12 cellular contexts compared by ENCODE assay signal in genomic region chr5:141003791-141004601, GRCh38. TPM values are rescaled to one million over a fixed set of nuclear protein-coding genes. Genes with fewer than 3 reads are reported as not detected.
DNase-seq lines count a peak whose midpoint lies in the region; ATAC-seq and TF ChIP-seq lines count a peak whose summit lies in the region.
"Had no signal": no experiment of that assay in that cellular context is flagged by ENCODE, and none has a peak within 500 bp of the region (broad histone marks: within the 10 kb centered on the region; RNA-seq: fewer than 3 reads in every experiment).

No MANE protein-coding gene starts in this region.

- H3K27ac Mint-ChIP-seq in naive thymus-derived CD4-positive, alpha-beta T cell, result no peak overlapping the region
- H3K27ac Mint-ChIP-seq: activated T-cell treated with anti-CD3 and anti-CD28 coated beads, Interleukin-2, amount 50 U/mL, for 72 hours had no signal

- H3K4me1 Mint-ChIP-seq in naive thymus-derived CD4-positive, alpha-beta T cell, result peaks cover 0 to 9% (median 9%) of the 10 kb centered on the region in 7 donors

- POLR2A ChIA-PET in naive thymus-derived CD4-positive, alpha-beta T cell (lab: Charles Lee), result no interaction called here

- peak overlapping the region; percentile 96 for H3K27ac ChIP-seq in epithelial cell of prostate
- H3K27ac ChIP-seq in naive thymus-derived CD4-positive, alpha-beta T cell (ENCODE audit: low read depth, low read length), result no peak overlapping the region
- H3K27ac ChIP-seq: psoas muscle had no signal

- H3K27me3 ChIP-seq in naive thymus-derived CD4-positive, alpha-beta T cell (ENCODE audit: control insufficient read depth in 2 of 2, insufficient read depth in 2 of 2, low read length in 2 of 2), result no peaks in the 10 kb centered on the region

- no peaks in the 10 kb centered on the region for H3K4me1 ChIP-seq in naive thymus-derived CD4-positive, alpha-beta T cell (ENCODE audit: control insufficient read depth in 2 of 2, insufficient read depth in 2 of 2, low read length in 2 of 2)
- H3K4me1 ChIP-seq: psoas muscle had no signal

- DNase-seq in HS-5 (ENCODE audit: low read depth) (peak; percentile 51), NCI-H748 treated with DMSO at 0.1 percent for 48 hours (lab: John Stamatoyannopoulos, UW) (peak; percentile 81), epithelial cell of prostate (ENCODE audit: low read depth, low spot score) (peak; percentile 98), retinal pigment epithelial cell (ENCODE audit: low read depth) (peak; percentile 76), T-helper 1 cell (no peak), EL (no peak)
- DNase-seq in naive thymus-derived CD4-positive, alpha-beta T cell, result no peak
- DNase-seq: activated T-cell treated with anti-CD3 and anti-CD28 coated beads, Interleukin-2, amount 50 U/mL, for 72 hours; psoas muscle; stimulated activated naive CD4-positive, alpha-beta T cell had no signal

- no peaks in the 10 kb centered on the region for H3K9me3 ChIP-seq in naive thymus-derived CD4-positive, alpha-beta T cell (ENCODE audit: control insufficient read depth in 2 of 3, low read length in 3 of 3)
- H3K9me3 ChIP-seq: psoas muscle had no signal

- H3K36me3 Mint-ChIP-seq in naive thymus-derived CD4-positive, alpha-beta T cell, result peaks cover 0 to 15% (median 0%) of the 10 kb centered on the region in 5 donors

- H3K4me3 ChIP-seq in retinal pigment epithelial cell (ENCODE audit: low read length), result no peak overlapping the region
- H3K4me3 ChIP-seq in naive thymus-derived CD4-positive, alpha-beta T cell (ENCODE audit: low read length), result no peak overlapping the region
- H3K4me3 ChIP-seq: psoas muscle had no signal

- ATAC-seq in GM21390 (IDR thresholded peaks at IDR 0.05; ENCODE audit: unreplicated experiment), result no peak
- ATAC-seq in naive thymus-derived CD4-positive, alpha-beta T cell, result no peak
- ATAC-seq: activated T-cell treated with anti-CD3 and anti-CD28 coated beads, Interleukin-2, amount 50 U/mL, for 72 hours; psoas muscle had no signal

- CTCF ChIA-PET in naive thymus-derived CD4-positive, alpha-beta T cell (lab: Charles Lee), result no interaction called here

- peaks cover 0 to 23% (median 5%) of the 10 kb centered on the region in 11 donors for H3K9me3 Mint-ChIP-seq in naive thymus-derived CD4-positive, alpha-beta T cell

- no peaks in the 10 kb centered on the region for H3K36me3 ChIP-seq in naive thymus-derived CD4-positive, alpha-beta T cell (ENCODE audit: control insufficient read depth in 2 of 3, insufficient read depth in 3 of 3, low read length in 3 of 3)

- H3K27me3 Mint-ChIP-seq in naive thymus-derived CD4-positive, alpha-beta T cell, result peaks cover 16 to 57% (median 53%) of the 10 kb centered on the region in 5 donors

- intact Hi-C loops in naive thymus-derived CD4-positive, alpha-beta T cell (cut with micrococcal nuclease), result no loop called here

- H3K4me3 Mint-ChIP-seq in naive thymus-derived CD4-positive, alpha-beta T cell, result no peak overlapping the region
- H3K4me3 Mint-ChIP-seq: activated T-cell treated with anti-CD3 and anti-CD28 coated beads, Interleukin-2, amount 50 U/mL, for 72 hours had no signal

- no peak for TF ChIP-seq CTCF in retinal pigment epithelial cell (conservative IDR thresholded peaks at IDR 0.05; ENCODE audit: low read depth, low read length)

RNA-seq across cellular contexts. Expression of gene PCDHAC2, which starts 37.7 kb away (rescaled TPM):
- total RNA-seq in naive thymus-derived CD4-positive, alpha-beta T cell, result not detected
- polyA plus RNA-seq in naive thymus-derived CD4-positive, alpha-beta T cell, result not detected
- total RNA-seq: activated T-cell treated with anti-CD3 and anti-CD28 coated beads, Interleukin-2, amount 50 U/mL, for 72 hours had no signal

RNA-seq across cellular contexts. Expression of gene PCDHB1, which starts 47.2 kb away (rescaled TPM):
- not detected for total RNA-seq in naive thymus-derived CD4-positive, alpha-beta T cell
- not detected for polyA plus RNA-seq in naive thymus-derived CD4-positive, alpha-beta T cell
- total RNA-seq: activated T-cell treated with anti-CD3 and anti-CD28 coated beads, Interleukin-2, amount 50 U/mL, for 72 hours; fibroblast of lung had no signal
- polyA plus RNA-seq: fibroblast of lung had no signal

Comparison
In these comparisons a context has a peak if more than half of its experiments do, and no peak if none do; other contexts are left out.
1. DNase-seq: peak in HS-5 (single experiment), NCI-H748 treated with DMSO at 0.1 percent for 48 hours (single experiment), epithelial cell of prostate (single experiment) and retinal pigment epithelial cell (single experiment); none in T-helper 1 cell (0 of 5), EL (single experiment) and naive thymus-derived CD4-positive, alpha-beta T cell (0 of 9).